In genomic region chr14:74940956-74941565, GRCh38 we compare ENCODE assay signal across 11 cellular contexts. TPM values are rescaled to one million over a fixed set of nuclear protein-coding genes. Genes with fewer than 3 reads are reported as not detected.
DNase-seq lines count a peak whose midpoint lies in the region; ATAC-seq and TF ChIP-seq lines count a peak whose summit lies in the region.
"Had no signal": no experiment of that assay in that cellular context is flagged by ENCODE, and none has a peak within 500 bp of the region (broad histone marks: within the 10 kb centered on the region; RNA-seq: fewer than 3 reads in every experiment).

No MANE protein-coding gene starts in this region.

- peaks cover 2% of the 10 kb centered on the region for H3K36me3 ChIP-seq in osteoblast (ENCODE audit: insufficient read depth, low read length)

- no peak overlapping the region for H3K4me3 ChIP-seq in osteoblast (ENCODE audit: insufficient read depth, low read length)
- H3K4me3 ChIP-seq: body of pancreas had no signal

- ATAC-seq in stimulated activated naive CD8-positive, alpha-beta T cell treated with anti-CD3 and anti-CD28 coated beads, Interleukin-15, Interleukin-2, amounts not matched to agents 100 U/mL and 50 U/mL, for 24 hours = no peak
- ATAC-seq in HG02798 (IDR thresholded peaks at IDR 0.05; ENCODE audit: poor library complexity, unreplicated experiment) = no peak

- H3K4me1 Mint-ChIP-seq in stimulated activated naive CD8-positive, alpha-beta T cell treated with anti-CD3 and anti-CD28 coated beads, Interleukin-15, Interleukin-2, amounts not matched to agents 100 ng/mL and 50 ng/mL, for 24 hours (ENCODE audit: low read depth) = peaks cover 48% of the 10 kb centered on the region

- no peak overlapping the region for H3K27ac ChIP-seq in osteoblast (ENCODE audit: low read depth, low read length)

- H3K36me3 Mint-ChIP-seq in stimulated activated naive CD8-positive, alpha-beta T cell treated with anti-CD3 and anti-CD28 coated beads, Interleukin-15, Interleukin-2, amounts not matched to agents 100 ng/mL and 50 ng/mL, for 24 hours (ENCODE audit: low read depth) = no peaks in the 10 kb centered on the region

- no peaks in the 10 kb centered on the region for H3K9me3 Mint-ChIP-seq in stimulated activated naive CD8-positive, alpha-beta T cell treated with anti-CD3 and anti-CD28 coated beads, Interleukin-15, Interleukin-2, amounts not matched to agents 100 ng/mL and 50 ng/mL, for 24 hours

- H3K4me3 Mint-ChIP-seq in stimulated activated naive CD8-positive, alpha-beta T cell treated with anti-CD3 and anti-CD28 coated beads, Interleukin-15, Interleukin-2, amounts not matched to agents 100 ng/mL and 50 ng/mL, for 24 hours = peak overlapping the region; percentile 70

- H3K27me3 Mint-ChIP-seq in stimulated activated naive CD8-positive, alpha-beta T cell treated with anti-CD3 and anti-CD28 coated beads, Interleukin-15, Interleukin-2, amounts not matched to agents 100 ng/mL and 50 ng/mL, for 24 hours = no peaks in the 10 kb centered on the region

- no peak for TF ChIP-seq CTCF in osteoblast (IDR thresholded peaks at IDR 0.05; ENCODE audit: extremely low read depth, low read depth, low read length)

- H4K20me1 ChIP-seq in osteoblast (ENCODE audit: insufficient read depth, low read length) = no peaks in the 10 kb centered on the region

- DNase-seq in stimulated activated naive CD8-positive, alpha-beta T cell treated with anti-CD3 and anti-CD28 coated beads, Interleukin-15, Interleukin-2, amounts not matched to agents 100 U/mL and 50 U/mL, for 24 hours = no peak
- peak; percentile 36 for DNase-seq in dermis blood vessel endothelial cell
- DNase-seq in osteoblast (ENCODE audit: insufficient read length, low spot score, missing footprints) = peak; percentile 65
- DNase-seq in NCI-H748 (lab: John Stamatoyannopoulos, UW; ENCODE audit: unreplicated experiment) = no peak
- DNase-seq in stimulated activated naive CD4-positive, alpha-beta T cell treated with Interleukin-2 at 50 U/mL for 16 hours (lab: John Stamatoyannopoulos, UW) = no peak
- no peak for DNase-seq in C1 segment of cervical spinal cord (lab: John Stamatoyannopoulos, UW)
- DNase-seq: Calu3, NCI-H526 had no signal

- H3K27me3 ChIP-seq in osteoblast (ENCODE audit: insufficient read depth, low read length) = no peaks in the 10 kb centered on the region
- H3K27me3 ChIP-seq: body of pancreas had no signal

- H3K9me3 ChIP-seq in osteoblast (ENCODE audit: low read depth, low read length) = no peaks in the 10 kb centered on the region
- H3K9me3 ChIP-seq: body of pancreas had no signal

- H2AFZ ChIP-seq in osteoblast (ENCODE audit: low read length) = peak overlapping the region; percentile 63

- H3K4me2 ChIP-seq in osteoblast (ENCODE audit: insufficient read depth, low read length) = no peak overlapping the region

- peaks cover 30% of the 10 kb centered on the region for H3K4me1 ChIP-seq in osteoblast (ENCODE audit: insufficient read depth, low read length)

- no peak overlapping the region for H3K27ac Mint-ChIP-seq in stimulated activated naive CD8-positive, alpha-beta T cell treated with anti-CD3 and anti-CD28 coated beads, Interleukin-15, Interleukin-2, amounts not matched to agents 100 ng/mL and 50 ng/mL, for 24 hours

- no peaks in the 10 kb centered on the region for H3K79me2 ChIP-seq in osteoblast (ENCODE audit: insufficient read depth, low read length)

RNA-seq across cellular contexts. Expression of gene PGF, which starts 14.3 kb away (rescaled TPM):
- total RNA-seq in dermis blood vessel endothelial cell = 126 and 252 TPM in 2 replicates
- total RNA-seq in osteoblast = 16.3 and 24.5 TPM in 2 replicates

RNA-seq across cellular contexts. Expression of gene RPS6KL1, which starts 18.0 kb away (rescaled TPM):
- 10.4 and 12.4 TPM in 2 replicates for total RNA-seq in dermis blood vessel endothelial cell
- total RNA-seq in osteoblast = 0.29 and 0.36 TPM in 2 replicates

RNA-seq across cellular contexts. Expression of gene DLST, which starts 59.3 kb away (rescaled TPM):
- 58.0 and 91.4 TPM in 2 replicates for total RNA-seq in dermis blood vessel endothelial cell
- total RNA-seq in osteoblast = 69.8 and 72.5 TPM in 2 replicates

Comparison
In these comparisons a context has a peak if more than half of its experiments do, and no peak if none do; other contexts are left out.
1. DNase-seq: peak in dermis blood vessel endothelial cell (single experiment) and osteoblast (single experiment); none in stimulated activated naive CD8-positive, alpha-beta T cell treated with anti-CD3 and anti-CD28 coated beads, Interleukin-15, Interleukin-2, amounts not matched to agents 100 U/mL and 50 U/mL, for 24 hours (single experiment), NCI-H748 (single experiment), stimulated activated naive CD4-positive, alpha-beta T cell treated with Interleukin-2 at 50 U/mL for 16 hours (single experiment) and C1 segment of cervical spinal cord (0 of 14).